Comparison of ENCODE assay signal across 8 cellular contexts in genomic region chr16:566475-567361, GRCh38. TPM values are rescaled to one million over a fixed set of nuclear protein-coding genes. Genes with fewer than 3 reads are reported as not detected.
DNase-seq lines count a peak whose midpoint lies in the region; ATAC-seq lines count a peak whose summit lies in the region.

A gene with protein sequence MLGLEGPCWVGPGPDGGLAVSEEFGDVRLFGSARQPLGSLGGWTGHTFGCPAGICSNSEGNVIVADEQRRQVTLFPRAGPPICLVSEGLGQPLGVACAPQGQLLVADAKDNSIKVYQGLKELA (plus strand): TSS chr16:567005. CDS start chr16:568048, 1,043 bp downstream.

- intact Hi-C loops in activated T-helper 2 cell treated with anti-CD3 and anti-CD28 coated beads, Interferon-gamma antibody, Interleukin-2, Interleukin-4, amounts not matched to agents 10 μg/mL and 5 μg/mL and 100 μg/mL, durations not matched to agents 14 hours and 24 hours and 36 hours (cut with micrococcal nuclease) = loop anchor here (5.0 kb wide), 1 partner anchor 39 kb away; the partner anchor contains the start of gene CAPN15
- intact Hi-C loops in Right ventricle myocardium superior (cut with DNase I) (no loop called here), sciatic nerve (cut with DNase I) (no loop called here)

- H3K27me3 ChIP-seq in H7 (ENCODE audit: control insufficient read depth, insufficient read depth, low read length) = no peaks in the 10 kb centered on the region; the same call in 1 of the 2 replicates

- H3K4me1 Mint-ChIP-seq in activated T-helper 2 cell treated with anti-CD3 and anti-CD28 coated beads, Interferon-gamma antibody, Interleukin-2, Interleukin-4, amounts not matched to agents 10 μg/mL and 5 μg/mL and 100 μg/mL, durations not matched to agents 14 hours and 24 hours and 36 hours (ENCODE audit: low read depth) = peaks cover 23% of the 10 kb centered on the region

- peak within 1 kb of the TSS; percentile 81 for H3K27ac Mint-ChIP-seq in activated T-helper 2 cell treated with anti-CD3 and anti-CD28 coated beads, Interferon-gamma antibody, Interleukin-2, Interleukin-4, amounts not matched to agents 10 μg/mL and 5 μg/mL and 100 μg/mL, durations not matched to agents 14 hours and 24 hours and 36 hours

- H3K36me3 ChIP-seq in H7 (replicated peaks; ENCODE audit: control insufficient read depth, insufficient read depth, low read length) = no peaks in the 10 kb centered on the region

- DNase-seq in DMS153 treated with DMSO at 0.1 percent for 48 hours (lab: John Stamatoyannopoulos, UW; ENCODE audit: unreplicated experiment) = peak; percentile 12
- DNase-seq in H7 = peak; percentile 96
- peak; percentile 60 for DNase-seq in NOMO-1 treated with DMSO at 0.1 percent for 48 hours (lab: John Stamatoyannopoulos, UW; ENCODE audit: unreplicated experiment)
- DNase-seq in activated T-helper 2 cell treated with anti-CD3 and anti-CD28 coated beads, Interferon-gamma antibody, Interleukin-2, Interleukin-4, amounts not matched to agents 10 μg/mL and 5 μg/mL and 100 μg/mL, durations not matched to agents 14 hours and 24 hours and 36 hours (ENCODE audit: low spot score) = peak; percentile 55
- peak; percentile 87 for DNase-seq in Right ventricle myocardium superior
- DNase-seq in sciatic nerve (ENCODE audit: low spot score) = peak; percentile 86
- DNase-seq in 8988T = no peak

- H3K36me3 Mint-ChIP-seq in activated T-helper 2 cell treated with anti-CD3 and anti-CD28 coated beads, Interferon-gamma antibody, Interleukin-2, Interleukin-4, amounts not matched to agents 10 μg/mL and 5 μg/mL and 100 μg/mL, durations not matched to agents 14 hours and 24 hours and 36 hours (ENCODE audit: low read depth) = no peaks in the 10 kb centered on the region

- no peaks in the 10 kb centered on the region for H3K9me3 Mint-ChIP-seq in activated T-helper 2 cell treated with anti-CD3 and anti-CD28 coated beads, Interferon-gamma antibody, Interleukin-2, Interleukin-4, amounts not matched to agents 10 μg/mL and 5 μg/mL and 100 μg/mL, durations not matched to agents 14 hours and 24 hours and 36 hours

- peaks cover 3% of the 10 kb centered on the region for H3K27me3 Mint-ChIP-seq in activated T-helper 2 cell treated with anti-CD3 and anti-CD28 coated beads, Interferon-gamma antibody, Interleukin-2, Interleukin-4, amounts not matched to agents 10 μg/mL and 5 μg/mL and 100 μg/mL, durations not matched to agents 14 hours and 24 hours and 36 hours (ENCODE audit: low read depth)

- H3K4me3 ChIP-seq in H7 (ENCODE audit: insufficient read depth, low read depth, low read length) = no peak within 1 kb of the TSS

- peak within 1 kb of the TSS; percentile 58 for H3K4me3 Mint-ChIP-seq in activated T-helper 2 cell treated with anti-CD3 and anti-CD28 coated beads, Interferon-gamma antibody, Interleukin-2, Interleukin-4, amounts not matched to agents 10 μg/mL and 5 μg/mL and 100 μg/mL, durations not matched to agents 14 hours and 24 hours and 36 hours (ENCODE audit: low read depth)

- ATAC-seq in Right ventricle myocardium superior (ENCODE audit: poor library complexity) (peak; percentile 68), sciatic nerve (peak; percentile 81), HG03342 (IDR thresholded peaks at IDR 0.05; ENCODE audit: unreplicated experiment) (no peak)

RNA-seq across cellular contexts. Expression of the gene that starts here (rescaled TPM):
- 1.1 TPM in 2 replicates for total RNA-seq in H7 (2014; rRNA removed; shearing (Covaris generic))
- 1.1 and 1.3 TPM in 2 replicates for total RNA-seq in activated T-helper 2 cell treated with anti-CD3 and anti-CD28 coated beads, Interferon-gamma antibody, Interleukin-2, Interleukin-4, amounts not matched to agents 10 μg/mL and 5 μg/mL and 100 μg/mL, durations not matched to agents 14 hours and 24 hours and 36 hours
- total RNA-seq in Right ventricle myocardium superior (0.38 TPM), sciatic nerve (1.2 TPM)

Comparison
In these comparisons a context has a peak if more than half of its experiments do, and no peak if none do; other contexts are left out.
1. Peak in DNase-seq and ATAC-seq in Right ventricle myocardium superior; RNA of the gene not detected or under 1 TPM.